8 cellular contexts compared by ENCODE assay signal in genomic region chr12:121499929-121500793, GRCh38.
A peak's percentile ranks its signal among the peaks of the same experiment; 100 is the strongest.
DNase-seq lines count a peak whose midpoint lies in the region; ATAC-seq and TF ChIP-seq lines count a peak whose summit lies in the region.

No MANE protein-coding gene starts in this region.

- H3K27me3 ChIP-seq in Loucy (ENCODE audit: insufficient read depth, low read length, poor library complexity, severe bottlenecking) (no peaks in the 10 kb centered on the region), parathyroid adenoma (ENCODE audit: control insufficient read depth, insufficient read depth, low read length) (no peaks in the 10 kb centered on the region), thoracic aorta (replicated peaks; ENCODE audit: insufficient read depth) (no peaks in the 10 kb centered on the region)

- ATAC-seq in thoracic aorta (ENCODE audit: insufficient number of reproducible peaks, low FRiP score, low read depth), result peak; percentile 59
- ATAC-seq in HG03280 (IDR thresholded peaks at IDR 0.05; ENCODE audit: unreplicated experiment), result no peak

- peaks cover 12% of the 10 kb centered on the region for H3K4me1 ChIP-seq in Loucy (ENCODE audit: insufficient read depth, low read length, poor library complexity, severe bottlenecking)
- peaks cover 5% of the 10 kb centered on the region for H3K4me1 ChIP-seq in parathyroid adenoma
- H3K4me1 ChIP-seq in thoracic aorta (ENCODE audit: control insufficient read depth in 1 of 2, low read depth in 2 of 2), result peaks cover 0 to 6% of the 10 kb centered on the region in 2 donors

- no peaks in the 10 kb centered on the region for H3K79me2 ChIP-seq in Loucy (ENCODE audit: insufficient read depth, low read length)
- no peaks in the 10 kb centered on the region for H3K79me2 ChIP-seq in parathyroid adenoma

- H4K20me1 ChIP-seq in Loucy (ENCODE audit: insufficient read depth, low read length, poor library complexity, severe bottlenecking), result peaks cover 4% of the 10 kb centered on the region

- H3K9ac ChIP-seq in Loucy (ENCODE audit: low read depth, low read length, poor library complexity, severe bottlenecking), result no peak overlapping the region
- no peak overlapping the region for H3K9ac ChIP-seq in SK-N-MC (ENCODE audit: insufficient read length)
- no peak overlapping the region for H3K9ac ChIP-seq in parathyroid adenoma

- H3K4me3 ChIP-seq in Loucy (ENCODE audit: low read length, poor library complexity, severe bottlenecking) (no peak overlapping the region), SK-N-MC (no peak overlapping the region), parathyroid adenoma (ENCODE audit: low read depth, low read length) (no peak overlapping the region), thoracic aorta (peak overlapping the region; percentile 66)

- H3K27ac ChIP-seq in SK-N-MC (no peak overlapping the region), parathyroid adenoma (no peak overlapping the region), thoracic aorta (peak overlapping the region; percentile 62 to 75)

- DNase-seq in ELF-1 (ENCODE audit: low read depth, low spot score) (peak; percentile 80), SK-N-MC (ENCODE audit: low read depth, low spot score) (peak; percentile 24), globus pallidus (ENCODE audit: low spot score) (peak; percentile 71), thoracic aorta (ENCODE audit: low spot score) (peak; percentile 11)
- peak; percentile 74 for DNase-seq in activated naive CD4-positive, alpha-beta T cell treated with Interleukin-2 at 50 U/mL for 16 hours

- H3F3A ChIP-seq in Loucy (ENCODE audit: low read depth), result no peaks in the 10 kb centered on the region

- no peak overlapping the region for H3K4me2 ChIP-seq in Loucy (ENCODE audit: low read depth, low read length, poor library complexity, severe bottlenecking)
- H3K4me2 ChIP-seq in parathyroid adenoma (ENCODE audit: low read length), result no peak overlapping the region

- H3K9me2 ChIP-seq in Loucy (replicated peaks; ENCODE audit: low read depth, low read length), result no peaks in the 10 kb centered on the region

- H3K36me3 ChIP-seq in Loucy (ENCODE audit: insufficient read depth, low read length), result peaks cover 20% of the 10 kb centered on the region; the same call in 1 of the 2 replicates
- H3K36me3 ChIP-seq in SK-N-MC (ENCODE audit: insufficient read depth, low read length), result no peaks in the 10 kb centered on the region; the same call in 1 of the 2 replicates
- H3K36me3 ChIP-seq in parathyroid adenoma (ENCODE audit: control insufficient read depth, insufficient read depth, low read length), result no peaks in the 10 kb centered on the region
- no peaks in the 10 kb centered on the region for H3K36me3 ChIP-seq in thoracic aorta

- H2AFZ ChIP-seq in Loucy (ENCODE audit: low read length) (no peak overlapping the region), parathyroid adenoma (no peak overlapping the region)

- no peaks in the 10 kb centered on the region for H3K9me3 ChIP-seq in Loucy (ENCODE audit: insufficient read depth, low read depth, low read length)
- no peaks in the 10 kb centered on the region for H3K9me3 ChIP-seq in SK-N-MC (ENCODE audit: low read depth, low read length)
- no peaks in the 10 kb centered on the region for H3K9me3 ChIP-seq in parathyroid adenoma (ENCODE audit: control insufficient read depth, low read length)
- H3K9me3 ChIP-seq in thoracic aorta, result no peaks in the 10 kb centered on the region

- TF ChIP-seq CTCF in Loucy (conservative IDR thresholded peaks at IDR 0.05; ENCODE audit: low read length), result peak; percentile 82
- peak; percentile 91 for TF ChIP-seq CTCF in parathyroid adenoma (IDR thresholded peaks at IDR 0.05)
- peak; percentile 98 for TF ChIP-seq CTCF in thoracic aorta (IDR thresholded peaks at IDR 0.05)

Comparison
In these comparisons a context has a peak if more than half of its experiments do, and no peak if none do; other contexts are left out.
1. DNase-seq: peak in every context shown above with its lines; median percentile 80 in ELF-1; 74 in activated naive CD4-positive, alpha-beta T cell treated with Interleukin-2 at 50 U/mL for 16 hours; 71 in globus pallidus; 24 in SK-N-MC; 11 in thoracic aorta.
2. H3K27ac ChIP-seq: peak in thoracic aorta (2 of 2); none in SK-N-MC (single experiment) and parathyroid adenoma (single experiment).
3. Peak in every context shown above with its lines, with median percentiles within 50 percentile points of each other: CTCF ChIP-seq.